Comparison of ENCODE assay signal across 24 cellular contexts in the genomic region with DNA sequence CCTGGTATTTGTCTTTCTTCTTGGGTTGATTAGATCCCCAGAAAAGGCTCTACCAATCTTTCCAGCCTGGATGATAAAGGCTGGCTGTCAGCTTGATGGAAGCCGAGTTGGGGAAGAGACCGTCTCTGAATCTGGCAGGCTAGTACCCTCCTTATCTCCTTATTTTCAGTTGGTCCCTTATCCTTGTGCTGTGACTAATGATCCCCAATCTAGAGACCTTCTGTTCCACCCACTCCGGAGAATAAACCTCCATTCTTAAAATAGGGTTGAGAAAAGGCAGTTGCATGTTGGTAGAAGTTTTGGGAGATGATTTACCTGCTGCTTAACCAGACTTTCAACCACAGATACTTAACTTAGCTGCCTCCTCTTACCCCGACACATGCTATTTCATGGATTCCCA. TPM values are rescaled to one million over a fixed set of nuclear protein-coding genes. Genes with fewer than 3 reads are reported as not detected.
A peak's percentile ranks its signal among the peaks of the same experiment; 100 is the strongest.
DNase-seq lines count a peak whose midpoint lies in the region; ATAC-seq and TF ChIP-seq lines count a peak whose summit lies in the region.
"Had no signal": no experiment of that assay in that cellular context is flagged by ENCODE, and none has a peak within 500 bp of the region (broad histone marks: within the 10 kb centered on the region; RNA-seq: fewer than 3 reads in every experiment).

No MANE protein-coding gene starts in this region.

- no peaks in the 10 kb centered on the region for H3K27me3 ChIP-seq in left ventricle myocardium inferior (ENCODE audit: low read depth)
- H3K27me3 ChIP-seq in Karpas-422 (ENCODE audit: low read length), result no peaks in the 10 kb centered on the region

- H2AFZ ChIP-seq in Karpas-422 (ENCODE audit: low read length), result no peak overlapping the region

- peaks cover 39% of the 10 kb centered on the region for H3K4me1 ChIP-seq in left ventricle myocardium inferior
- no peaks in the 10 kb centered on the region for H3K4me1 ChIP-seq in Karpas-422 (ENCODE audit: low read length)

- intact Hi-C loops in left ventricle myocardium inferior (cut with micrococcal nuclease) (no loop called here), Right ventricle myocardium inferior (cut with DNase I) (no loop called here)

- H3K4me3 ChIP-seq in left ventricle myocardium inferior (no peak overlapping the region), Karpas-422 (ENCODE audit: low read length) (no peak overlapping the region)

- ATAC-seq in Right ventricle myocardium inferior, result no peak
- ATAC-seq in HG02763 (IDR thresholded peaks at IDR 0.05; ENCODE audit: unreplicated experiment), result peak; percentile 61
- ATAC-seq: activated CD8-positive, alpha-beta memory T cell treated with anti-CD3 and anti-CD28 coated beads, Interleukin-2, amount 10 ng/mL, durations not matched to agents 7 days and 5 days; activated T-helper 17 cell treated with anti-CD3 and anti-CD28 coated beads, Interleukin-2, amount 50 U/mL, for 72 hours; effector memory CD8-positive, alpha-beta T cell had no signal

- TF ChIP-seq CTCF in left ventricle myocardium inferior (IDR thresholded peaks at IDR 0.05; ENCODE audit: borderline replicate concordance), result no peak

- no peak overlapping the region for H3K4me2 ChIP-seq in Karpas-422 (ENCODE audit: low read depth, low read length, poor library complexity, severe bottlenecking)

- no peaks in the 10 kb centered on the region for H3K79me2 ChIP-seq in Karpas-422 (ENCODE audit: low read length)

- H4K20me1 ChIP-seq in Karpas-422 (ENCODE audit: insufficient read depth, low read depth, low read length), result no peaks in the 10 kb centered on the region

- H3K9me2 ChIP-seq in Karpas-422 (replicated peaks; ENCODE audit: insufficient read depth, low read length), result no peaks in the 10 kb centered on the region

- H3K9ac ChIP-seq in Karpas-422 (ENCODE audit: low read length), result no peak overlapping the region

- peaks cover 6% of the 10 kb centered on the region for H3K36me3 ChIP-seq in left ventricle myocardium inferior
- no peaks in the 10 kb centered on the region for H3K36me3 ChIP-seq in Karpas-422 (ENCODE audit: insufficient read depth, low read length)

- no peak for DNase-seq in left ventricle myocardium inferior
- no peak for DNase-seq in Right ventricle myocardium inferior (ENCODE audit: missing footprints)
- DNase-seq in Karpas-422, result peak; percentile 34
- no peak for DNase-seq in activated CD4-positive, CD25-positive, alpha-beta regulatory T cell (lab: John Stamatoyannopoulos, UW)
- DNase-seq in iPS-NIHi11 (ENCODE audit: low spot score), result no peak
- DNase-seq in D341Med (ENCODE audit: low spot score), result no peak
- DNase-seq in T1000 (lab: John Stamatoyannopoulos, UW), result no peak
- DNase-seq: 8988T; activated CD4-positive, alpha-beta T cell treated with anti-CD3 and anti-CD28 coated beads for 48 hours; activated CD8-positive, alpha-beta memory T cell treated with anti-CD3 and anti-CD28 coated beads, Interleukin-2, amount 10 ng/mL, durations not matched to agents 7 days and 5 days; AML-193; effector memory CD8-positive, alpha-beta T cell; mesenchymal stem cell; NCI-H1436; NCI-H2171; NCI-H69; occipital lobe; retina; stimulated activated CD4-positive, alpha-beta T cell treated with anti-CD3 and anti-CD28 coated beads, Interleukin-15, amount 100 ng/mL, for 24 hours; substantia nigra had no signal

- no peaks in the 10 kb centered on the region for H3K9me3 ChIP-seq in left ventricle myocardium inferior (replicated peaks)
- H3K9me3 ChIP-seq in Karpas-422 (ENCODE audit: low read length), result no peaks in the 10 kb centered on the region

- H3K27ac ChIP-seq in left ventricle myocardium inferior (replicated peaks) (peak overlapping the region; percentile 48), Karpas-422 (ENCODE audit: low read length) (no peak overlapping the region)

RNA-seq across cellular contexts. Expression of gene PRKACG, which starts 52.3 kb away (rescaled TPM):
- total RNA-seq in left ventricle myocardium inferior (not detected), Right ventricle myocardium inferior (not detected)
- not detected in 2 replicates for total RNA-seq in Karpas-422 (2014; rRNA removed; shearing (Covaris generic); ENCODE audit: low replicate concordance)
- total RNA-seq: activated CD8-positive, alpha-beta memory T cell treated with anti-CD3 and anti-CD28 coated beads, Interleukin-2, amount 10 ng/mL, durations not matched to agents 7 days and 5 days; activated T-helper 17 cell treated with anti-CD3 and anti-CD28 coated beads, Interleukin-2, amount 50 U/mL, for 72 hours; chondrocyte; occipital lobe; ureter had no signal
